In genomic region chr5:143234162-143234842, GRCh38 we compare ENCODE assay signal across 23 cellular contexts.
"Had no signal": no experiment of that assay in that cellular context is flagged by ENCODE, and none has a peak within 500 bp of the region (broad histone marks: within the 10 kb centered on the region; RNA-seq: fewer than 3 reads in every experiment).

No MANE protein-coding gene starts in this region.

- H3K9me3 ChIP-seq: heart left ventricle, right atrium auricular region, upper lobe of right lung had no signal

- H3K27me3 Mint-ChIP-seq: naive B cell, T-helper 17 cell had no signal

- H3K27ac ChIP-seq: brain microvascular endothelial cell, heart left ventricle, right atrium auricular region had no signal

- ATAC-seq: activated naive CD4-positive, alpha-beta T cell treated with anti-CD3 and anti-CD28 coated beads, Interleukin-2, amount 50 U/mL, for 72 hours; heart left ventricle; SK-N-SH treated with all-trans-retinoic acid at 6 μM for 48 hours; T-helper 17 cell; upper lobe of right lung had no signal

- H3K27ac Mint-ChIP-seq: mesothelial cell of epicardium, T-helper 17 cell had no signal

- H3K4me1 Mint-ChIP-seq: mesothelial cell of epicardium had no signal

- H3K36me3 Mint-ChIP-seq: activated naive CD4-positive, alpha-beta T cell treated with anti-CD3 and anti-CD28 coated beads, Interleukin-2, amount 50 U/mL, for 72 hours; mesothelial cell of epicardium; naive B cell had no signal

- H3K4me3 Mint-ChIP-seq: mesothelial cell of epicardium, naive B cell, T-helper 17 cell had no signal

- DNase-seq: activated CD4-positive, alpha-beta T cell treated with anti-CD3 and anti-CD28 coated beads, Interleukin-2, amount 50 U/mL, for 1 hour; activated CD4-positive, CD25-positive, alpha-beta regulatory T cell; activated effector memory CD4-positive, alpha-beta T cell treated with Interleukin-2 at 50 U/mL for 16 hours; activated T-cell treated with anti-CD3 and anti-CD28 coated beads, Interleukin-2, amount 50 U/mL, for 1 hour; amniotic stem cell; brain microvascular endothelial cell; cerebellar nuclear complex; dermis blood vessel endothelial cell; foreskin melanocyte; heart left ventricle; naive B cell; posterior cingulate gyrus; stimulated activated CD4-positive, alpha-beta T cell treated with anti-CD3 and anti-CD28 coated beads, Interleukin-2, amount 100 ng/mL, for 24 hours; stimulated activated naive CD4-positive, alpha-beta T cell; substantia nigra; T-helper 17 cell; upper lobe of right lung had no signal

- H3K27me3 ChIP-seq: brain microvascular endothelial cell, heart left ventricle, right atrium auricular region, upper lobe of right lung had no signal

- H3K36me3 ChIP-seq: brain microvascular endothelial cell, heart left ventricle, right atrium auricular region, upper lobe of right lung had no signal

- H3K4me3 ChIP-seq: heart left ventricle, right atrium auricular region, upper lobe of right lung had no signal

- FAIRE-seq: islet of Langerhans, TTC549 had no signal

- H3K9me3 Mint-ChIP-seq: mesothelial cell of epicardium, naive B cell had no signal
